Comparison of ENCODE assay signal across 36 cellular contexts in genomic region chr5:179461576-179461975, GRCh38.
"Had no signal": no experiment of that assay in that cellular context is flagged by ENCODE, and none has a peak within 500 bp of the region (broad histone marks: within the 10 kb centered on the region; RNA-seq: fewer than 3 reads in every experiment).

No MANE protein-coding gene starts in this region.

- H3K36me3 Mint-ChIP-seq: activated CD4-positive, alpha-beta memory T cell treated with anti-CD3 and anti-CD28 coated beads for 36 hours; activated naive CD4-positive, alpha-beta T cell treated with anti-CD3 and anti-CD28 coated beads, Interleukin-2, amount 10 ng/mL, durations not matched to agents 7 days and 5 days; activated naive CD4-positive, alpha-beta T cell treated with anti-CD3 and anti-CD28 coated beads, Interleukin-2, amount 50 U/mL, for 24 hours; activated naive CD8-positive, alpha-beta T cell; activated naive CD8-positive, alpha-beta T cell treated with anti-CD3 and anti-CD28 coated beads, Interleukin-2, amount 10 ng/mL, durations not matched to agents 7 days and 5 days; brain had no signal

- H3K27me3 ChIP-seq: ascending aorta, cardiac muscle cell had no signal

- ATAC-seq: activated CD8-positive, alpha-beta T cell treated with anti-CD3 and anti-CD28 coated beads for 36 hours; activated naive CD8-positive, alpha-beta T cell treated with anti-CD3 and anti-CD28 coated beads, Interleukin-2, amount 50 U/mL, for 24 hours had no signal

- H3K27me3 Mint-ChIP-seq: activated B cell treated with CpG ODN at 0.5 μM for 24 hours; activated CD4-positive, alpha-beta T cell treated with anti-CD3 and anti-CD28 coated beads, Interleukin-2, amount 10 ng/mL, durations not matched to agents 24 days and 14 days; activated CD8-positive, alpha-beta T cell treated with anti-CD3 and anti-CD28 coated beads for 36 hours; activated naive CD4-positive, alpha-beta T cell treated with anti-CD3 and anti-CD28 coated beads, Interleukin-2, amount 10 ng/mL, durations not matched to agents 7 days and 5 days; activated naive CD4-positive, alpha-beta T cell treated with anti-CD3 and anti-CD28 coated beads, Interleukin-2, amount 50 U/mL, for 24 hours; activated naive CD8-positive, alpha-beta T cell treated with anti-CD3 and anti-CD28 coated beads, Interleukin-2, amount 10 ng/mL, durations not matched to agents 7 days and 5 days; activated naive CD8-positive, alpha-beta T cell treated with anti-CD3 and anti-CD28 coated beads, Interleukin-2, amount 50 U/mL, for 24 hours; activated T-cell treated with anti-CD3 and anti-CD28 coated beads, Interleukin-2, amount 50 U/mL, for 24 hours had no signal

- H3K4me1 Mint-ChIP-seq: activated B cell treated with CpG ODN at 0.5 μM for 24 hours; activated CD4-positive, alpha-beta T cell treated with anti-CD3 and anti-CD28 coated beads, Interleukin-2, amount 10 ng/mL, durations not matched to agents 24 days and 14 days; activated naive CD4-positive, alpha-beta T cell treated with anti-CD3 and anti-CD28 coated beads, Interleukin-2, amount 10 ng/mL, durations not matched to agents 7 days and 5 days; activated naive CD4-positive, alpha-beta T cell treated with anti-CD3 and anti-CD28 coated beads, Interleukin-2, amount 50 U/mL, for 24 hours; activated naive CD8-positive, alpha-beta T cell treated with anti-CD3 and anti-CD28 coated beads, Interleukin-2, amount 10 ng/mL, durations not matched to agents 7 days and 5 days; activated naive CD8-positive, alpha-beta T cell treated with anti-CD3 and anti-CD28 coated beads, Interleukin-2, amount 50 U/mL, for 24 hours; brain; central memory CD8-positive, alpha-beta T cell had no signal

- H3K27ac ChIP-seq: ascending aorta, cardiac muscle cell, VCaP had no signal

- H3K4me3 Mint-ChIP-seq: activated B cell treated with CpG ODN at 0.5 μM for 24 hours; activated CD4-positive, alpha-beta memory T cell treated with anti-CD3 and anti-CD28 coated beads for 36 hours; activated CD4-positive, alpha-beta T cell treated with anti-CD3 and anti-CD28 coated beads, Interleukin-2, amount 10 ng/mL, durations not matched to agents 24 days and 14 days; activated CD8-positive, alpha-beta T cell treated with anti-CD3 and anti-CD28 coated beads for 36 hours; activated naive CD4-positive, alpha-beta T cell treated with anti-CD3 and anti-CD28 coated beads, Interleukin-2, amount 10 ng/mL, durations not matched to agents 7 days and 5 days; activated naive CD4-positive, alpha-beta T cell treated with anti-CD3 and anti-CD28 coated beads, Interleukin-2, amount 50 U/mL, for 24 hours; activated naive CD8-positive, alpha-beta T cell; activated naive CD8-positive, alpha-beta T cell treated with anti-CD3 and anti-CD28 coated beads, Interleukin-2, amount 10 ng/mL, durations not matched to agents 7 days and 5 days; activated naive CD8-positive, alpha-beta T cell treated with anti-CD3 and anti-CD28 coated beads, Interleukin-2, amount 50 U/mL, for 24 hours; activated T-cell treated with anti-CD3 and anti-CD28 coated beads, Interleukin-2, amount 50 U/mL, for 24 hours; brain; central memory CD8-positive, alpha-beta T cell; T-helper 1 cell treated with Interleukin-12 subunit alpha and Interleukin-12 subunit beta and Interleukin-4 antibody, amounts not matched to agents 30 μg/mL and 1 μg/mL, for 36 hours; T-helper 2 cell treated with Interferon-gamma antibody and Interleukin-4, amounts not matched to agents 5 μg/mL and 100 μg/mL, for 36 hours had no signal

- H3K9me3 ChIP-seq: ascending aorta had no signal

- H3K4me1 ChIP-seq: ascending aorta had no signal

- FAIRE-seq: bronchial epithelial cell, TTC549 had no signal

- H3K9me3 Mint-ChIP-seq: activated CD4-positive, alpha-beta memory T cell treated with anti-CD3 and anti-CD28 coated beads for 36 hours; activated CD8-positive, alpha-beta T cell treated with anti-CD3 and anti-CD28 coated beads for 36 hours had no signal

- H3K4me3 ChIP-seq: ascending aorta, cardiac muscle cell had no signal

- H3K27ac Mint-ChIP-seq: activated B cell treated with CpG ODN at 0.5 μM for 24 hours; activated CD4-positive, alpha-beta memory T cell treated with anti-CD3 and anti-CD28 coated beads for 36 hours; activated CD4-positive, alpha-beta T cell treated with anti-CD3 and anti-CD28 coated beads, Interleukin-2, amount 10 ng/mL, durations not matched to agents 24 days and 14 days; activated CD8-positive, alpha-beta T cell treated with anti-CD3 and anti-CD28 coated beads for 36 hours; activated naive CD4-positive, alpha-beta T cell treated with anti-CD3 and anti-CD28 coated beads, Interleukin-2, amount 10 ng/mL, durations not matched to agents 7 days and 5 days; activated naive CD4-positive, alpha-beta T cell treated with anti-CD3 and anti-CD28 coated beads, Interleukin-2, amount 50 U/mL, for 24 hours; activated naive CD8-positive, alpha-beta T cell; activated naive CD8-positive, alpha-beta T cell treated with anti-CD3 and anti-CD28 coated beads, Interleukin-2, amount 10 ng/mL, durations not matched to agents 7 days and 5 days; activated naive CD8-positive, alpha-beta T cell treated with anti-CD3 and anti-CD28 coated beads, Interleukin-2, amount 50 U/mL, for 24 hours; activated T-cell treated with anti-CD3 and anti-CD28 coated beads, Interleukin-2, amount 50 U/mL, for 24 hours; activated T-helper 2 cell treated with anti-CD3 and anti-CD28 coated beads, Interferon-gamma antibody, Interleukin-2, Interleukin-4, amounts not matched to agents 10 μg/mL and 5 μg/mL and 100 μg/mL, durations not matched to agents 14 hours and 24 hours and 36 hours; brain; T-helper 1 cell treated with Interleukin-12 subunit alpha and Interleukin-12 subunit beta and Interleukin-4 antibody, amounts not matched to agents 30 μg/mL and 1 μg/mL, for 36 hours; T-helper 2 cell treated with Interferon-gamma antibody and Interleukin-4, amounts not matched to agents 5 μg/mL and 100 μg/mL, for 36 hours had no signal

- DNase-seq: activated B cell treated with CpG ODN at 0.5 μM for 24 hours; activated CD4-positive, alpha-beta memory T cell treated with anti-CD3 and anti-CD28 coated beads for 36 hours; activated CD4-positive, alpha-beta T cell treated with anti-CD3 and anti-CD28 coated beads for 4 hours; activated CD4-positive, alpha-beta T cell treated with anti-CD3 and anti-CD28 coated beads, Interleukin-2, amount 10 ng/mL, durations not matched to agents 24 days and 14 days; activated CD4-positive, alpha-beta T cell treated with anti-CD3 and anti-CD28 coated beads, Interleukin-2, amount 50 U/mL, for 1 hour; activated CD4-positive, alpha-beta T cell treated with anti-CD3 and anti-CD28 coated beads, Interleukin-2, amount 50 U/mL, for 4 hours; activated CD4-positive, CD25-positive, alpha-beta regulatory T cell treated with anti-CD3 and anti-CD28 coated beads, Interleukin-2, amount 50 U/mL, for 72 hours; activated CD8-positive, alpha-beta memory T cell treated with anti-CD3 and anti-CD28 coated beads, Interleukin-2, amount 50 U/mL, for 48 hours; activated CD8-positive, alpha-beta T cell treated with anti-CD3 and anti-CD28 coated beads for 36 hours; activated effector memory CD4-positive, alpha-beta T cell treated with Interleukin-2 at 50 U/mL for 16 hours; activated gamma-delta T cell; activated naive CD4-positive, alpha-beta T cell treated with anti-CD3 and anti-CD28 coated beads, Interleukin-2, amount 10 ng/mL, durations not matched to agents 7 days and 5 days; activated naive CD4-positive, alpha-beta T cell treated with Interleukin-2 at 50 U/mL for 16 hours; activated naive CD8-positive, alpha-beta T cell treated with anti-CD3 and anti-CD28 coated beads, Interleukin-2, amount 10 ng/mL, durations not matched to agents 7 days and 5 days; activated naive CD8-positive, alpha-beta T cell treated with anti-CD3 and anti-CD28 coated beads, Interleukin-2, amount 50 U/mL, for 24 hours; activated T-cell treated with anti-CD3 and anti-CD28 coated beads, Interleukin-2, amount 50 U/mL, for 24 hours; activated T-cell treated with anti-CD3 and anti-CD28 coated beads, Interleukin-2, amount 50 U/mL, for 48 hours; amygdala; anterior cingulate cortex; caudate nucleus; SW 1271; T-helper 1 cell; T-helper 2 cell; T-helper 9 cell had no signal

- H3K36me3 ChIP-seq: ascending aorta, cardiac muscle cell had no signal
